Comparison of ENCODE assay signal across 8 cellular contexts in genomic region chr7:144854839-144855424, GRCh38. TPM values are rescaled to one million over a fixed set of nuclear protein-coding genes. Genes with fewer than 3 reads are reported as not detected.
DNase-seq lines count a peak whose midpoint lies in the region; ATAC-seq and TF ChIP-seq lines count a peak whose summit lies in the region.

No MANE protein-coding gene starts in this region.

- H3K4me1 ChIP-seq in mucosa of descending colon (ENCODE audit: low read depth), result no peaks in the 10 kb centered on the region

- no peak overlapping the region for H3K4me3 Mint-ChIP-seq in T-helper 2 cell treated with Interferon-gamma antibody and Interleukin-4, amounts not matched to agents 5 μg/mL and 100 μg/mL, for 36 hours

- H3K36me3 Mint-ChIP-seq in T-helper 2 cell treated with Interferon-gamma antibody and Interleukin-4, amounts not matched to agents 5 μg/mL and 100 μg/mL, for 36 hours (ENCODE audit: low read depth), result no peaks in the 10 kb centered on the region

- intact Hi-C loops in mucosa of descending colon (cut with DNase I, micrococcal nuclease), result no loop called here

- H3K4me1 Mint-ChIP-seq in T-helper 2 cell treated with Interferon-gamma antibody and Interleukin-4, amounts not matched to agents 5 μg/mL and 100 μg/mL, for 36 hours (ENCODE audit: low read depth), result no peaks in the 10 kb centered on the region

- H3K36me3 ChIP-seq in mucosa of descending colon (ENCODE audit: low read depth), result no peaks in the 10 kb centered on the region

- H3K27ac Mint-ChIP-seq in T-helper 2 cell treated with Interferon-gamma antibody and Interleukin-4, amounts not matched to agents 5 μg/mL and 100 μg/mL, for 36 hours, result no peak overlapping the region

- H3K9me3 Mint-ChIP-seq in T-helper 2 cell treated with Interferon-gamma antibody and Interleukin-4, amounts not matched to agents 5 μg/mL and 100 μg/mL, for 36 hours, result no peaks in the 10 kb centered on the region

- peak; percentile 18 to 23 for DNase-seq in AML-193 (lab: John Stamatoyannopoulos, UW)
- DNase-seq in HCEC 1CT, result peak; percentile 12
- DNase-seq in OCI-M1 (lab: John Stamatoyannopoulos, UW), result peak; percentile 39
- DNase-seq in hepatic stellate cell (ENCODE audit: low spot score), result peak; percentile 19
- DNase-seq in T-helper 2 cell treated with Interferon-gamma antibody and Interleukin-4, amounts not matched to agents 5 μg/mL and 100 μg/mL, for 36 hours (ENCODE audit: low spot score), result no peak
- DNase-seq in mucosa of descending colon, result no peak

- no peak for TF ChIP-seq CTCF in mucosa of descending colon (IDR thresholded peaks at IDR 0.05)

- ATAC-seq in HG03342 (IDR thresholded peaks at IDR 0.05; ENCODE audit: unreplicated experiment) (no peak), mucosa of descending colon (no peak), HG03565 (IDR thresholded peaks at IDR 0.05; ENCODE audit: unreplicated experiment) (no peak)

- peaks cover 7% of the 10 kb centered on the region for H3K27me3 Mint-ChIP-seq in T-helper 2 cell treated with Interferon-gamma antibody and Interleukin-4, amounts not matched to agents 5 μg/mL and 100 μg/mL, for 36 hours (ENCODE audit: low read depth)

- no peak overlapping the region for H3K4me3 ChIP-seq in mucosa of descending colon

- no peaks in the 10 kb centered on the region for H3K9me3 ChIP-seq in mucosa of descending colon

RNA-seq across cellular contexts. Expression of gene TPK1, which starts 19.1 kb away (rescaled TPM):
- 10 to 100 TPM; 11.4 to 14.2 (median 13.3) TPM for total RNA-seq in mucosa of descending colon

Comparison
In these comparisons a context has a peak if more than half of its experiments do, and no peak if none do; other contexts are left out.
1. DNase-seq: peak in AML-193 (2 of 2), HCEC 1CT (single experiment), OCI-M1 (single experiment) and hepatic stellate cell (single experiment); none in T-helper 2 cell treated with Interferon-gamma antibody and Interleukin-4, amounts not matched to agents 5 μg/mL and 100 μg/mL, for 36 hours (single experiment) and mucosa of descending colon (0 of 3).